In the genomic region with DNA sequence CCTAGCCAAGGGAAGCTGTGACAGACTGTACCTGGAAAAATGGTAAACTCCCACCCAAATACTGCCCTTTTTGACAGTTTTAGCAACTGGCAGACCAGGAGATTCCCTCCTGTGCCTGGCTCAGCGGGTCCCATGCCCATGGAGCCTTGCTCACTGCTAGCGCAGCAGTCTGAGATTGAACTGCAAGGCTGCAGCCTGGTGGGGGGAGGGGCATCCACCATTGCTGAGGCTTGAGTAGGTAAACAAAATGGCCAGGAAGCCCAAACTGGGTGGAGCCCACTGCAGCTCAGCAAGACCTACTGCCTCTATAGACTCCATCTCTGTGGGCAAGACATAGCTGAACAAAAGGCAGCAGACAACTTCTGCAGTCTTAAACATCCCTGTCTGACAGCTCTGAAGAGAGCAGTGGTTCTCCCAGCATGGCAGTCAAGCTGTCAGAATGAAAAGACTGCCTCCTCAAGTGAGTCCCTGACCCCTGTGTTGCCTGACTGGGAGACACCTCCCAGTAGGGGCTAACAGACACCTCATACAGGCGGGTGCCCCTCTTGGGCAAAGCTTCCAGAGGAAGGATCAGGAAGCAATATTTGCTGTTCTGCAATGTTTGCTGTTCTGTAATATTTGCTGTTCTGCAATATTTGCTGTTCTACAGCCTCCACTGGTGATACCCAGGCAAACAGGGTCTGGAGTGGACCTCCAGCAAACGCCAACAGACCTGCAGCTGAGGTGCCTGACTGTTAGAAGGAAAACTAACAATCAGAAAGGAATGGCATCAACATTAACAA, we compare ENCODE assay signal across 1 cellular context.
A peak's percentile ranks its signal among the peaks of the same experiment; 100 is the strongest.
TF ChIP-seq lines count a peak whose summit lies in the region.
"Not testable (repeated sequence)": the region's sequence is repeated elsewhere in the genome, so short reads cannot be mapped to it uniquely, and the experiment has no call there.

No MANE protein-coding gene starts in this region.

TF ChIP-seq in HepG2, 621 proteins besides CTCF, POLR2A, EP300 and RAD21 (continued from another document):
- TF ChIP-seq, protein P1, sequence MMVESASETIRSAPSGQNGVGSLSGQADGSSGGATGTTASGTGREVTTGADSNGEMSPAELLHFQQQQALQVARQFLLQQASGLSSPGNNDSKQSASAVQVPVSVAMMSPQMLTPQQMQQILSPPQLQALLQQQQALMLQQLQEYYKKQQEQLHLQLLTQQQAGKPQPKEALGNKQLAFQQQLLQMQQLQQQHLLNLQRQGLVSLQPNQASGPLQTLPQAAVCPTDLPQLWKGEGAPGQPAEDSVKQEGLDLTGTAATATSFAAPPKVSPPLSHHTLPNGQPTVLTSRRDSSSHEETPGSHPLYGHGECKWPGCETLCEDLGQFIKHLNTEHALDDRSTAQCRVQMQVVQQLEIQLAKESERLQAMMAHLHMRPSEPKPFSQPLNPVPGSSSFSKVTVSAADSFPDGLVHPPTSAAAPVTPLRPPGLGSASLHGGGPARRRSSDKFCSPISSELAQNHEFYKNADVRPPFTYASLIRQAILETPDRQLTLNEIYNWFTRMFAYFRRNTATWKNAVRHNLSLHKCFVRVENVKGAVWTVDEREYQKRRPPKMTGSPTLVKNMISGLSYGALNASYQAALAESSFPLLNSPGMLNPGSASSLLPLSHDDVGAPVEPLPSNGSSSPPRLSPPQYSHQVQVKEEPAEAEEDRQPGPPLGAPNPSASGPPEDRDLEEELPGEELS (CRISPR knock-in tag; IDR thresholded peaks at IDR 0.05), result 0 out of 2 replicates have a peak, but pooled peaks have one; percentile 24
- TF ChIP-seq CEBPB (IDR thresholded peaks at IDR 0.05; ENCODE audit: borderline replicate concordance, low read depth, low read length), result peak; percentile 38; the same call in 1 of the 2 replicates
- peak; percentile 56 for TF ChIP-seq GATAD2A (CRISPR knock-in tag; IDR thresholded peaks at IDR 0.05)
- peak; percentile 87 for TF ChIP-seq FOXA3 (CRISPR knock-in tag; IDR thresholded peaks at IDR 0.05)
- TF ChIP-seq, protein P2, sequence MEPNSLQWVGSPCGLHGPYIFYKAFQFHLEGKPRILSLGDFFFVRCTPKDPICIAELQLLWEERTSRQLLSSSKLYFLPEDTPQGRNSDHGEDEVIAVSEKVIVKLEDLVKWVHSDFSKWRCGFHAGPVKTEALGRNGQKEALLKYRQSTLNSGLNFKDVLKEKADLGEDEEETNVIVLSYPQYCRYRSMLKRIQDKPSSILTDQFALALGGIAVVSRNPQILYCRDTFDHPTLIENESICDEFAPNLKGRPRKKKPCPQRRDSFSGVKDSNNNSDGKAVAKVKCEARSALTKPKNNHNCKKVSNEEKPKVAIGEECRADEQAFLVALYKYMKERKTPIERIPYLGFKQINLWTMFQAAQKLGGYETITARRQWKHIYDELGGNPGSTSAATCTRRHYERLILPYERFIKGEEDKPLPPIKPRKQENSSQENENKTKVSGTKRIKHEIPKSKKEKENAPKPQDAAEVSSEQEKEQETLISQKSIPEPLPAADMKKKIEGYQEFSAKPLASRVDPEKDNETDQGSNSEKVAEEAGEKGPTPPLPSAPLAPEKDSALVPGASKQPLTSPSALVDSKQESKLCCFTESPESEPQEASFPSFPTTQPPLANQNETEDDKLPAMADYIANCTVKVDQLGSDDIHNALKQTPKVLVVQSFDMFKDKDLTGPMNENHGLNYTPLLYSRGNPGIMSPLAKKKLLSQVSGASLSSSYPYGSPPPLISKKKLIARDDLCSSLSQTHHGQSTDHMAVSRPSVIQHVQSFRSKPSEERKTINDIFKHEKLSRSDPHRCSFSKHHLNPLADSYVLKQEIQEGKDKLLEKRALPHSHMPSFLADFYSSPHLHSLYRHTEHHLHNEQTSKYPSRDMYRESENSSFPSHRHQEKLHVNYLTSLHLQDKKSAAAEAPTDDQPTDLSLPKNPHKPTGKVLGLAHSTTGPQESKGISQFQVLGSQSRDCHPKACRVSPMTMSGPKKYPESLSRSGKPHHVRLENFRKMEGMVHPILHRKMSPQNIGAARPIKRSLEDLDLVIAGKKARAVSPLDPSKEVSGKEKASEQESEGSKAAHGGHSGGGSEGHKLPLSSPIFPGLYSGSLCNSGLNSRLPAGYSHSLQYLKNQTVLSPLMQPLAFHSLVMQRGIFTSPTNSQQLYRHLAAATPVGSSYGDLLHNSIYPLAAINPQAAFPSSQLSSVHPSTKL (CRISPR knock-in tag; IDR thresholded peaks at IDR 0.05), result 0 out of 2 replicates have a peak, but pooled peaks have one; percentile 28
- 0 out of 2 replicates have a peak, but pooled peaks have one; percentile 38 for TF ChIP-seq TARDBP (CRISPR knock-in tag; IDR thresholded peaks at IDR 0.05)
- 0 out of 2 replicates have a peak, but pooled peaks have one; percentile 28 for TF ChIP-seq HNF4A (CRISPR knock-in tag; IDR thresholded peaks at IDR 0.05)
- peak; percentile 18; the same call in 1 of the 2 replicates for TF ChIP-seq FOSL2 (CRISPR knock-in tag; IDR thresholded peaks at IDR 0.05)
- TF ChIP-seq NCOA2 (CRISPR knock-in tag; IDR thresholded peaks at IDR 0.05), result peak; percentile 37; the same call in 1 of the 2 replicates
- peak; percentile 51; the same call in 1 of the 2 replicates for TF ChIP-seq FOXA1 (IDR thresholded peaks at IDR 0.05)
- TF ChIP-seq FOXA1 (CRISPR knock-in tag; IDR thresholded peaks at IDR 0.05), result peak; percentile 76
- TF ChIP-seq SOX13 (IDR thresholded peaks at IDR 0.05), result not testable (repeated sequence)
- 0 out of 4 replicates have a peak, but pooled peaks of 1 of the 2 experiments have one; percentile 13 for TF ChIP-seq SOX13 (CRISPR knock-in tag; conservative IDR thresholded peaks at IDR 0.05 in 1 of 2, IDR thresholded peaks at IDR 0.05 in 1 of 2)
